ENCODE assay signal across 9 cellular contexts in the genomic region with DNA sequence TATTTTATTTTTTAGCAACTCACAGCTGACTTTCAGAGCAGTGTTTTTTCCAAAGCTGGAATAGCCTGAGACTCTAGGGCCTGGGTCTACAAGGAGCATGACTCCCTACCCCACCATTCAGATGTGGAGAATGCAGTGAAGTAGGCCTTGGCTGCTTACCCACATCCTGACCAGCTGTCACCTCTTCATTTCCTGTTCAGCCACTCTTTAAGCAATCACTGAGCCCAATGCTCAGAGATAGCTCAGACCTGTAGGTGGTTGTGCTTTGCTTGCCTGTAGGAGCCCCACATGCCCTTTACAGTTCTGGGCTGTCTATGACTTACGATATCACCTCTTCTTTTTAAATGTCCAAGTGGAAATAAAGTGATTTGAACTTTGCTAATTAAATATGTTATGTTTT.
DNase-seq lines count a peak whose midpoint lies in the region; ATAC-seq and TF ChIP-seq lines count a peak whose summit lies in the region.
"Had no signal": no experiment of that assay in that cellular context is flagged by ENCODE, and none has a peak within 500 bp of the region (broad histone marks: within the 10 kb centered on the region; RNA-seq: fewer than 3 reads in every experiment).

No MANE protein-coding gene starts in this region.

- TF ChIP-seq CTCF in lower lobe of right lung (IDR thresholded peaks at IDR 0.05), result no peak

- 94 to 97% methylated on average over 1 of the region's 1 CpG for WGBS in aorta, 2 donors

- peak overlapping the region; percentile 6 for H3K27ac ChIP-seq in CD4-positive, alpha-beta memory T cell (ENCODE audit: low read depth, low read length)
- H3K27ac ChIP-seq in aorta (ENCODE audit: low read depth in 1 of 2, low read length in 2 of 2), result no peak overlapping the region
- no peak overlapping the region for H3K27ac ChIP-seq in lower lobe of right lung

- ATAC-seq in GM19043 (IDR thresholded peaks at IDR 0.05; ENCODE audit: low read depth, unreplicated experiment), result peak; percentile 95
- ATAC-seq in HG03175 (IDR thresholded peaks at IDR 0.05; ENCODE audit: unreplicated experiment), result peak; percentile 95
- ATAC-seq in aorta (ENCODE audit: low FRiP score), result no peak
- ATAC-seq in lower lobe of right lung, result no peak
- ATAC-seq: HCT116 had no signal

- H3K27me3 Mint-ChIP-seq in CD4-positive, alpha-beta memory T cell, result no peaks in the 10 kb centered on the region
- peaks cover 2% of the 10 kb centered on the region for H3K27me3 Mint-ChIP-seq in activated T-helper 1 cell treated with anti-CD3 and anti-CD28 coated beads, Interleukin-12 subunit alpha, Interleukin-12 subunit beta, Interleukin-2, Interleukin-4 antibody, amounts not matched to agents 30 ng/mL and 10 ng/mL and 1 ng/mL, durations not matched to agents 14 hours and 24 hours and 36 hours (ENCODE audit: insufficient read depth)

- peaks cover 11% of the 10 kb centered on the region for H3K4me1 ChIP-seq in CD4-positive, alpha-beta memory T cell (ENCODE audit: insufficient read depth, low read length)
- H3K4me1 ChIP-seq in aorta (ENCODE audit: control insufficient read depth in 1 of 2, insufficient read depth in 2 of 2, low read length in 2 of 2) (no peaks in the 10 kb centered on the region), lower lobe of right lung (no peaks in the 10 kb centered on the region)

- H3K36me3 ChIP-seq in CD4-positive, alpha-beta memory T cell (ENCODE audit: insufficient read depth, low read length), result no peaks in the 10 kb centered on the region
- H3K36me3 ChIP-seq in aorta (ENCODE audit: control insufficient read depth in 1 of 2, insufficient read depth in 2 of 2, low read length in 1 of 2), result peaks cover 0 to 4% of the 10 kb centered on the region in 2 donors
- H3K36me3 ChIP-seq in lower lobe of right lung, result no peaks in the 10 kb centered on the region

- peak overlapping the region in 6 of 8 donors; percentile 8 to 52 (median 23) for H3K4me3 Mint-ChIP-seq in CD4-positive, alpha-beta memory T cell
- no peak overlapping the region for H3K4me3 Mint-ChIP-seq in activated T-helper 1 cell treated with anti-CD3 and anti-CD28 coated beads, Interleukin-12 subunit alpha, Interleukin-12 subunit beta, Interleukin-2, Interleukin-4 antibody, amounts not matched to agents 30 ng/mL and 10 ng/mL and 1 ng/mL, durations not matched to agents 14 hours and 24 hours and 36 hours

- no peaks in the 10 kb centered on the region for H3K27me3 ChIP-seq in CD4-positive, alpha-beta memory T cell (ENCODE audit: insufficient read depth, low read length)
- H3K27me3 ChIP-seq in aorta (ENCODE audit: control insufficient read depth in 1 of 2, insufficient read depth in 2 of 2, low read length in 1 of 2), result no peaks in the 10 kb centered on the region
- H3K27me3 ChIP-seq in lower lobe of right lung (ENCODE audit: low read depth), result no peaks in the 10 kb centered on the region

- peaks cover 0 to 7% of the 10 kb centered on the region in 2 donors for H3K36me3 Mint-ChIP-seq in CD4-positive, alpha-beta memory T cell
- H3K36me3 Mint-ChIP-seq in activated T-helper 1 cell treated with anti-CD3 and anti-CD28 coated beads, Interleukin-12 subunit alpha, Interleukin-12 subunit beta, Interleukin-2, Interleukin-4 antibody, amounts not matched to agents 30 ng/mL and 10 ng/mL and 1 ng/mL, durations not matched to agents 14 hours and 24 hours and 36 hours (ENCODE audit: low read depth), result no peaks in the 10 kb centered on the region

- H3K27ac Mint-ChIP-seq in CD4-positive, alpha-beta memory T cell, result peak overlapping the region in 6 of 7 donors; percentile 23 to 85 (median 64)
- H3K27ac Mint-ChIP-seq in activated T-helper 1 cell treated with anti-CD3 and anti-CD28 coated beads, Interleukin-12 subunit alpha, Interleukin-12 subunit beta, Interleukin-2, Interleukin-4 antibody, amounts not matched to agents 30 ng/mL and 10 ng/mL and 1 ng/mL, durations not matched to agents 14 hours and 24 hours and 36 hours, result no peak overlapping the region

- H3K9me3 Mint-ChIP-seq in CD4-positive, alpha-beta memory T cell, result peaks cover 0 to 6% (median 0%) of the 10 kb centered on the region in 8 donors
- H3K9me3 Mint-ChIP-seq in activated T-helper 1 cell treated with anti-CD3 and anti-CD28 coated beads, Interleukin-12 subunit alpha, Interleukin-12 subunit beta, Interleukin-2, Interleukin-4 antibody, amounts not matched to agents 30 ng/mL and 10 ng/mL and 1 ng/mL, durations not matched to agents 14 hours and 24 hours and 36 hours, result no peaks in the 10 kb centered on the region

- peaks cover 10 to 16% (median 11%) of the 10 kb centered on the region in 4 donors for H3K4me1 Mint-ChIP-seq in CD4-positive, alpha-beta memory T cell
- H3K4me1 Mint-ChIP-seq in activated T-helper 1 cell treated with anti-CD3 and anti-CD28 coated beads, Interleukin-12 subunit alpha, Interleukin-12 subunit beta, Interleukin-2, Interleukin-4 antibody, amounts not matched to agents 30 ng/mL and 10 ng/mL and 1 ng/mL, durations not matched to agents 14 hours and 24 hours and 36 hours (ENCODE audit: low read depth), result peaks cover 8% of the 10 kb centered on the region

- POLR2A ChIA-PET in CD4-positive, alpha-beta memory T cell (lab: Charles Lee; ENCODE audit: partially characterized antibody), result interaction anchor here (1.4 kb wide), 1 partner anchor 281 kb away, joined by 3 read pairs; a partner anchor contains a TSS

- H3K9me3 ChIP-seq in CD4-positive, alpha-beta memory T cell (ENCODE audit: control insufficient read depth in 1 of 2, low read length in 2 of 2), result no peaks in the 10 kb centered on the region
- H3K9me3 ChIP-seq in aorta (ENCODE audit: control insufficient read depth, low read length) (peaks cover 1% of the 10 kb centered on the region), lower lobe of right lung (no peaks in the 10 kb centered on the region)

- CTCF ChIA-PET in CD4-positive, alpha-beta memory T cell (lab: Charles Lee; ENCODE audit: partially characterized antibody), result no interaction called here

- DNase-seq in CD4-positive, alpha-beta memory T cell, result peak in 3 of 5 donors; percentile 3 to 15 (median 9)
- DNase-seq in activated T-helper 1 cell treated with anti-CD3 and anti-CD28 coated beads, Interleukin-12 subunit alpha, Interleukin-12 subunit beta, Interleukin-2, Interleukin-4 antibody, amounts not matched to agents 30 ng/mL and 10 ng/mL and 1 ng/mL, durations not matched to agents 14 hours and 24 hours and 36 hours (ENCODE audit: low spot score), result peak; percentile 29
- no peak for DNase-seq in aorta
- DNase-seq in activated CD8-positive, alpha-beta memory T cell treated with anti-CD3 and anti-CD28 coated beads, Interleukin-2, amount 50 U/mL, for 4 hours, result no peak
- no peak for DNase-seq in middle frontal gyrus (ENCODE audit: extremely low spot score, low spot score)
- DNase-seq in lower lobe of right lung, result no peak

- H3K4me3 ChIP-seq in CD4-positive, alpha-beta memory T cell (ENCODE audit: low read length in 2 of 2), result no peak overlapping the region
- H3K4me3 ChIP-seq in aorta (ENCODE audit: low read length in 2 of 2) (no peak overlapping the region), lower lobe of right lung (no peak overlapping the region)

- intact Hi-C loops in CD4-positive, alpha-beta memory T cell (cut with micrococcal nuclease), result no loop called here
- intact Hi-C loops in activated T-helper 1 cell treated with anti-CD3 and anti-CD28 coated beads, Interleukin-12 subunit alpha, Interleukin-12 subunit beta, Interleukin-2, Interleukin-4 antibody, amounts not matched to agents 30 ng/mL and 10 ng/mL and 1 ng/mL, durations not matched to agents 14 hours and 24 hours and 36 hours (cut with micrococcal nuclease), result loop anchor here (10.0 kb wide), 1 partner anchor 140 kb away; no protein-coding TSS in a partner anchor
- intact Hi-C loops in aorta (cut with DNase I), result no loop called here
- intact Hi-C loops in lower lobe of right lung (cut with DNase I), result no loop called here

Comparison
In these comparisons a context has a peak if more than half of its experiments do, and no peak if none do; other contexts are left out.
1. DNase-seq: peak in CD4-positive, alpha-beta memory T cell (3 of 5) and activated T-helper 1 cell treated with anti-CD3 and anti-CD28 coated beads, Interleukin-12 subunit alpha, Interleukin-12 subunit beta, Interleukin-2, Interleukin-4 antibody, amounts not matched to agents 30 ng/mL and 10 ng/mL and 1 ng/mL, durations not matched to agents 14 hours and 24 hours and 36 hours (single experiment); none in aorta (0 of 2), activated CD8-positive, alpha-beta memory T cell treated with anti-CD3 and anti-CD28 coated beads, Interleukin-2, amount 50 U/mL, for 4 hours (single experiment), middle frontal gyrus (single experiment) and lower lobe of right lung (single experiment).
2. ATAC-seq: peak in GM19043 (single experiment) and HG03175 (single experiment); none in aorta (single experiment) and lower lobe of right lung (0 of 2).